ENCODE assay signal across 11 cellular contexts in the genomic region with DNA sequence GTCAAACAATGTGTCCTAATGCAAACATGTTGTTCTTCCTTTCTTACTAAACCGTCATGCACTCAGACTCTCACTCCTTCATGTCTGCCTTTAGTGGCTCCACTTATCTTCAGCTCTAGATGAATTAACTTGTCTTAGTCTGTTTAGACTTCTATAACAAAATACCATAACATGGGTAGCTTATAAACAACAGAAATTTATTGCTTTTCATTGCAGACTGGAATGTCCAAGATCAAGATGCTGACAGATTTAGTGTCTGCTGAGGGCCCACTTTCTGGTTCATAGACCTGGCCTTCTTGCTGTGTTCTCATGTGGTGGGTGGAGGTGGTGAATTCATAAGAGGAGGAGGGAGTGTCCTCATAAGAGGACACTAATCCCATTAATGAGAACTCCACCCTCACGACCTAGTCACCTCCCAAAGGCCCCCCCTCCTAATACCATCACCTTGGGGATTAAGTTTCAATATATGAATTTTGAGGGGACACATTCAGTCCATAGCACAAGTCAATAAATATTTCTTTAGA.
"Had no signal": no experiment of that assay in that cellular context is flagged by ENCODE, and none has a peak within 500 bp of the region (broad histone marks: within the 10 kb centered on the region; RNA-seq: fewer than 3 reads in every experiment).

No MANE protein-coding gene starts in this region.

- H3K9me3 ChIP-seq: colonic mucosa had no signal

- H3K4me3 ChIP-seq: colonic mucosa had no signal

- DNase-seq: activated CD4-positive, alpha-beta T cell treated with anti-CD3 and anti-CD28 coated beads, Interleukin-2, amount 50 U/mL, for 4 hours; activated CD4-positive, CD25-positive, alpha-beta regulatory T cell treated with anti-CD3 and anti-CD28 coated beads, Interleukin-2, amount 50 U/mL, for 72 hours; activated gamma-delta T cell; activated T-cell treated with anti-CD3 and anti-CD28 coated beads, Interleukin-2, amount 50 U/mL, for 24 hours; colonic mucosa; hippocampal formation; kidney glomerular epithelial cell; right cardiac atrium; stimulated activated CD4-positive, alpha-beta T cell treated with anti-CD3 and anti-CD28 coated beads, Interleukin-1b, Interleukin-23, amount 100 ng/mL, for 48 hours; stimulated activated naive CD4-positive, alpha-beta T cell treated with Interleukin-2 at 50 U/mL for 16 hours; SW 1271 had no signal

- H3K27ac ChIP-seq: colonic mucosa had no signal

- H3K4me1 ChIP-seq: colonic mucosa had no signal

- H3K27me3 ChIP-seq: colonic mucosa had no signal

- ATAC-seq: right cardiac atrium had no signal

- H3K36me3 ChIP-seq: colonic mucosa had no signal
